ENCODE assay signal across 13 cellular contexts in genomic region chr17:60099022-60099799, GRCh38. TPM values are rescaled to one million over a fixed set of nuclear protein-coding genes. Genes with fewer than 3 reads are reported as not detected.
DNase-seq lines count a peak whose midpoint lies in the region; ATAC-seq and TF ChIP-seq lines count a peak whose summit lies in the region.
"Not testable (repeated sequence)": the region's sequence is repeated elsewhere in the genome, so short reads cannot be mapped to it uniquely, and the experiment has no call there.
"Had no signal": no experiment of that assay in that cellular context is flagged by ENCODE, and none has a peak within 500 bp of the region (broad histone marks: within the 10 kb centered on the region; RNA-seq: fewer than 3 reads in every experiment).

No MANE protein-coding gene starts in this region.

- not testable (repeated sequence) for H3F3A ChIP-seq in smooth muscle cell (ENCODE audit: low read depth)

- not testable (repeated sequence) for TF ChIP-seq CTCF in IMR-90 (conservative IDR thresholded peaks at IDR 0.05; ENCODE audit: low read depth, low read length); epithelial cell of esophagus (IDR thresholded peaks at IDR 0.05; ENCODE audit: insufficient read depth, low read depth, low read length, missing control alignments); smooth muscle cell (IDR thresholded peaks at IDR 0.05; ENCODE audit: borderline replicate concordance, insufficient read depth, poor library complexity, severe bottlenecking)

- not testable (repeated sequence) for H4K5ac ChIP-seq in IMR-90 (ENCODE audit: low read depth, low read length)

- not testable (repeated sequence) for H3K79me1 ChIP-seq in IMR-90 (ENCODE audit: low read depth in 1 of 2, low read length in 2 of 2); mesenchymal stem cell (replicated peaks; ENCODE audit: low read length, poor library complexity, severe bottlenecking)

- POLR2A ChIA-PET in IMR-90 (lab: Charles Lee; ENCODE audit: unreplicated experiment) = not testable (repeated sequence)

- not testable (repeated sequence) for H3K56ac ChIP-seq in IMR-90 (ENCODE audit: extremely low read depth, insufficient read depth, low read length)

- BruUV-seq in IMR-90 (replicated peaks; lab: Mats Ljungman, UMichigan) = not testable (repeated sequence)

- not testable (repeated sequence) for H3K9me3 ChIP-seq in IMR-90 (ENCODE audit: control insufficient read depth, insufficient read depth, low read length); mesenchymal stem cell (ENCODE audit: control insufficient read depth, low read length); smooth muscle cell (replicated peaks; ENCODE audit: low read depth)

- not testable (repeated sequence) for H3K36me3 ChIP-seq in IMR-90 (ENCODE audit: control insufficient read depth, insufficient read depth, low read length); mesenchymal stem cell (ENCODE audit: control insufficient read depth in 1 of 2, insufficient read depth in 2 of 2, low read depth in 1 of 2, low read length in 2 of 2); smooth muscle cell (ENCODE audit: low read depth)

- H3K23ac ChIP-seq in IMR-90 (ENCODE audit: low read depth, low read length); mesenchymal stem cell (ENCODE audit: low read length in 2 of 2): not testable (repeated sequence)

- H3K18ac ChIP-seq in IMR-90 (ENCODE audit: low read depth, low read length); mesenchymal stem cell (ENCODE audit: low read depth in 1 of 2, low read length in 2 of 2): not testable (repeated sequence)

- ATAC-seq in IMR-90 (ENCODE audit: low read depth) = not testable (repeated sequence)

- TF ChIP-seq POLR2A in IMR-90 (IDR thresholded peaks at IDR 0.05; ENCODE audit: low read depth, low read length) = not testable (repeated sequence)

- TF ChIP-seq RAD21 in IMR-90 (IDR thresholded peaks at IDR 0.05; ENCODE audit: low read length) = not testable (repeated sequence)

- H3K9ac ChIP-seq in IMR-90 (ENCODE audit: low read depth, low read length); mesenchymal stem cell (ENCODE audit: low read length); smooth muscle cell (ENCODE audit: low read depth): not testable (repeated sequence)

- CTCF ChIA-PET in IMR-90 (lab: Yijun Ruan, JAX) = not testable (repeated sequence)

- not testable (repeated sequence) for H3K79me2 ChIP-seq in smooth muscle cell (ENCODE audit: low read depth)

- dilution Hi-C loops in IMR-90 (cut with HindIII; ENCODE audit: low sequenced_read_pairs, unreplicated experiment) = not testable (repeated sequence)

- not testable (repeated sequence) for H2BK12ac ChIP-seq in mesenchymal stem cell (ENCODE audit: low read length in 2 of 2)

- not testable (repeated sequence) for H3K9me1 ChIP-seq in IMR-90 (ENCODE audit: insufficient read depth, low read length)

- H3K4ac ChIP-seq in IMR-90 (ENCODE audit: low read depth, low read length); mesenchymal stem cell (ENCODE audit: low read depth in 1 of 2, low read length in 2 of 2): not testable (repeated sequence)

- H4K8ac ChIP-seq in IMR-90 (ENCODE audit: low read depth in 2 of 2, low read length in 2 of 2); mesenchymal stem cell (ENCODE audit: low read length): not testable (repeated sequence)

- not testable (repeated sequence) for H2AK5ac ChIP-seq in IMR-90 (ENCODE audit: low read depth, low read length); mesenchymal stem cell (ENCODE audit: low read length, severe bottlenecking)

- H3K4me3 ChIP-seq in IMR-90 (ENCODE audit: insufficient read depth, low read depth, low read length); epithelial cell of esophagus (ENCODE audit: low read length); mesenchymal stem cell (ENCODE audit: insufficient read depth in 1 of 2, low read depth in 1 of 2, low read length in 2 of 2); smooth muscle cell: not testable (repeated sequence)

- H2BK120ac ChIP-seq in IMR-90 (ENCODE audit: low read depth, low read length) = peak overlapping the region; percentile 48
- H2BK120ac ChIP-seq in mesenchymal stem cell (ENCODE audit: low read depth, low read length) = not testable (repeated sequence)

- not testable (repeated sequence) for H4K20me1 ChIP-seq in IMR-90 (ENCODE audit: insufficient read depth, low read length); smooth muscle cell (ENCODE audit: low read depth)

- H3K4me1 ChIP-seq in IMR-90 (ENCODE audit: control insufficient read depth, insufficient read depth, low read length); mesenchymal stem cell (ENCODE audit: control insufficient read depth, insufficient read depth, low read depth, low read length); smooth muscle cell (ENCODE audit: low read depth): not testable (repeated sequence)

- in situ Hi-C loops in IMR-90 (cut with MboI; ENCODE audit: low sequenced_read_pairs) = not testable (repeated sequence)

- DNase-seq in ELR (ENCODE audit: low read depth) (peak; percentile 83), HCEC 1CT (peak; percentile 76), IMR-90 (peak; percentile 58), amniotic epithelial cell (ENCODE audit: low read depth) (peak; percentile 40), epithelial cell of esophagus (ENCODE audit: low read depth) (peak; percentile 44), mesenchymal stem cell (peak; percentile 44)
- not testable (repeated sequence) for DNase-seq in smooth muscle cell (lab: John Stamatoyannopoulos, UW; ENCODE audit: unreplicated experiment)

- H2AFZ ChIP-seq in IMR-90 (replicated peaks; ENCODE audit: low read length, poor library complexity); mesenchymal stem cell (ENCODE audit: low read depth, low read length); smooth muscle cell (ENCODE audit: low read depth): not testable (repeated sequence)

- H2AK9ac ChIP-seq in IMR-90 (replicated peaks; ENCODE audit: low read depth, low read length, poor library complexity) = not testable (repeated sequence)

- not testable (repeated sequence) for H3K27ac ChIP-seq in IMR-90 (ENCODE audit: insufficient read depth, low read length); mesenchymal stem cell (ENCODE audit: low read length, poor library complexity, severe bottlenecking); smooth muscle cell (ENCODE audit: low read depth)

- intact Hi-C loops in IMR-90 (cut with micrococcal nuclease) = not testable (repeated sequence)

- H3K27me3 ChIP-seq in IMR-90 (ENCODE audit: control insufficient read depth, insufficient read depth, low read length); mesenchymal stem cell (ENCODE audit: control insufficient read depth in 1 of 2, insufficient read depth in 1 of 2, low read length in 2 of 2); smooth muscle cell (ENCODE audit: low read depth): not testable (repeated sequence)

- peak overlapping the region; percentile 71; the same call in 1 of the 2 replicates for H2BK20ac ChIP-seq in IMR-90 (ENCODE audit: low read depth, low read length)

- H4K91ac ChIP-seq in IMR-90 (ENCODE audit: insufficient read depth, low read depth, low read length); mesenchymal stem cell (ENCODE audit: low read length): not testable (repeated sequence)

- H2BK15ac ChIP-seq in IMR-90 (ENCODE audit: low read depth, low read length); mesenchymal stem cell (ENCODE audit: low read depth, poor library complexity, severe bottlenecking): not testable (repeated sequence)

- peak overlapping the region; percentile 45 for H2BK5ac ChIP-seq in IMR-90 (ENCODE audit: low read depth, low read length, poor library complexity, severe bottlenecking)
- H2BK5ac ChIP-seq in mesenchymal stem cell (ENCODE audit: low read depth, low read length, poor library complexity, severe bottlenecking) = not testable (repeated sequence)

- not testable (repeated sequence) for H3K14ac ChIP-seq in IMR-90 (replicated peaks; ENCODE audit: low read depth, low read length); mesenchymal stem cell (ENCODE audit: low read length in 2 of 2)

- H3K4me2 ChIP-seq in IMR-90 (ENCODE audit: low read depth, low read length); mesenchymal stem cell (ENCODE audit: low read length, poor library complexity, severe bottlenecking): not testable (repeated sequence)
- peak overlapping the region; percentile 56 for H3K4me2 ChIP-seq in smooth muscle cell

- WGBS in IMR-90 (ENCODE audit: extremely low coverage in 2 of 2, insufficient read length in 1 of 2), 2 experiments = no CpG with 5 or more reads among the region's 2 CpGs
- no CpG with 5 or more reads among the region's 2 CpGs for WGBS in mesenchymal stem cell
- WGBS in smooth muscle cell (ENCODE audit: low lambda C conversion rate) = 61% methylated on average over 2 of the region's 2 CpGs

TF ChIP-seq in IMR-90, 13 proteins besides CTCF, POLR2A, EP300 and RAD21:
- TF ChIP-seq CEBPB (IDR thresholded peaks at IDR 0.05; ENCODE audit: low read depth, low read length) = peak; percentile 55; the same call in 1 of the 2 replicates

RNA-seq across cellular contexts. Expression of gene HEATR6, which starts 20.5 kb away (rescaled TPM):
- total RNA-seq in IMR-90 (2012; rRNA removed) (25.6 and 27.6 TPM in 2 replicates), smooth muscle cell (21.9 and 22.8 TPM in 2 replicates)
- polyA plus RNA-seq in IMR-90 (2012; rRNA removed) (16.7 and 20.2 TPM in 2 replicates), smooth muscle cell (14.4 and 14.7 TPM in 2 replicates)
- 6.2 and 14.9 TPM in 2 replicates for polyA plus RNA-seq in IMR-90 (2012; cell fraction: cytosol; rRNA removed)
- 38.1 and 58.8 TPM in 2 replicates for polyA plus RNA-seq in IMR-90 (2012; cell fraction: nucleus; rRNA removed; ENCODE audit: low replicate concordance)
- 9.4 TPM for polyA plus RNA-seq in mesenchymal stem cell (2013, experiment 1 of 2)
- polyA plus RNA-seq in mesenchymal stem cell (2013, experiment 2 of 2) = 9.5 TPM

RNA-seq across cellular contexts. Expression of gene CA4, which starts 50.6 kb away (rescaled TPM):
- total RNA-seq in IMR-90 (2012; rRNA removed) (not detected in 2 replicates), smooth muscle cell (not detected in 2 replicates)
- polyA plus RNA-seq in IMR-90 (2012; rRNA removed) (not detected in 2 replicates), smooth muscle cell (0.87 TPM in 1 of 2 replicates, not detected in the other)
- polyA plus RNA-seq in IMR-90 (2012; cell fraction: cytosol; rRNA removed) = not detected in 2 replicates
- not detected in 2 replicates for polyA plus RNA-seq in IMR-90 (2012; cell fraction: nucleus; rRNA removed; ENCODE audit: low replicate concordance)
- polyA plus RNA-seq in mesenchymal stem cell (2013, experiment 1 of 2) = not detected
- polyA plus RNA-seq in mesenchymal stem cell (2013, experiment 2 of 2) = not detected
- total RNA-seq: CD4-positive, alpha-beta memory T cell; Daoy; G401; H4 had no signal
- polyA plus RNA-seq: AG04450; CD14-positive monocyte; CD4-positive, alpha-beta memory T cell had no signal
